ENCODE assay signal across 8 cellular contexts in the genomic region with DNA sequence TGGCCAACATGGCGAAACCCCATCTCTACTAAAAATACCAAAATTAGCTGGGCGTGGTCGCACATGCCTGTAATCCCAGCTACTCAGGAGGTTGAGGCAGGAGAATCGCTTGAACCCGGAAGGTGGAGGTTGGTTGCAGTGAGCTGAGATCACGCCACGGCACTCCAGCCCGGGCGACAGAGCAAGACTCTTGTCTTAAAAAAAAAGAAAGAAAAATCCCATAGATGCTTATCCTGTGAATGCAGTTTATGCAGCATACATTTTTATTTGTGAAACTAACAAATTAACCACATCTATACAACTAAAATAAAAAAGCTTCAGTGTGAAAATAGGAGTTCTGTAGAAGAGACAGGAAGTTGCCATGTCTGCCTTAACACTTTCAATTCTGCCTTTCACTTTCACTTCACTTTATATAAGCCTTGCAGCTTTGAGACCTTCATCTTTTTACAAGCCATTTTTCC. TPM values are rescaled to one million over a fixed set of nuclear protein-coding genes. Genes with fewer than 3 reads are reported as not detected.
DNase-seq lines count a peak whose midpoint lies in the region; ATAC-seq and TF ChIP-seq lines count a peak whose summit lies in the region.

No MANE protein-coding gene starts in this region.

- DNase-seq in GM03348 (ENCODE audit: low spot score) (peak; percentile 19), KBM-7 (peak; percentile 22), kidney glomerular epithelial cell (lab: John Stamatoyannopoulos, UW) (peak; percentile 10), transverse colon (no peak), islet precursor cell (no peak), amygdala (lab: John Stamatoyannopoulos, UW) (no peak)
- peak; percentile 32 for DNase-seq in activated effector memory CD4-positive, alpha-beta T cell treated with Interleukin-2 at 50 U/mL for 16 hours

- no peaks in the 10 kb centered on the region for H3K36me3 ChIP-seq in transverse colon

- H3K27ac ChIP-seq in transverse colon = peak overlapping the region; percentile 60 to 66 (median 62)

- TF ChIP-seq POLR2A in transverse colon (IDR thresholded peaks at IDR 0.05) = no peak

- 50 to 59% methylated on average over 8 to 9 of the region's 9 CpGs for WGBS in transverse colon (ENCODE audit: low coverage in 1 of 2), 2 donors

- no peaks in the 10 kb centered on the region for H3K9me3 ChIP-seq in transverse colon

- TF ChIP-seq EP300 in transverse colon (IDR thresholded peaks at IDR 0.05; ENCODE audit: low read depth) = no peak

- in situ Hi-C loops in KBM-7 (cut with MboI; ENCODE audit: low pct_unique_long_range_greater_than_20kb, low sequenced_read_pairs) = no loop called here
- in situ Hi-C loops in transverse colon (cut with MboI; ENCODE audit: low pct_ligation_motif_present in 1 of 4, low pct_unique_long_range_greater_than_20kb in 1 of 4, low sequenced_read_pairs in 3 of 4) = loop anchor here in 1 of 4 donors (10.0 kb wide), 1 partner anchor 50 kb away; a partner anchor contains a TSS

- H3K4me3 ChIP-seq in transverse colon = peak overlapping the region in 3 of 4 donors; percentile 11 to 28 (median 19)

- ATAC-seq in GM21447 (IDR thresholded peaks at IDR 0.05; ENCODE audit: unreplicated experiment) = no peak

- intact Hi-C loops in transverse colon (cut with DNase I; ENCODE audit: low total_unique reads) = loop anchor here (10.0 kb wide), 1 partner anchor 60 kb away; no protein-coding TSS in a partner anchor

- no peaks in the 10 kb centered on the region for H3K27me3 ChIP-seq in transverse colon

- peaks cover 4 to 23% (median 14%) of the 10 kb centered on the region in 4 donors for H3K4me1 ChIP-seq in transverse colon

- TF ChIP-seq CTCF in transverse colon (IDR thresholded peaks at IDR 0.05) = no peak

RNA-seq across cellular contexts. Expression of a gene that starts 7.1 kb away (rescaled TPM):
- 1 to 10 TPM in 3 of 4 donors, not detected in 1; 1.2 to 2.4 (median 2.2) TPM for total RNA-seq in transverse colon

RNA-seq across cellular contexts. Expression of a gene that starts 18.5 kb away (rescaled TPM):
- under 1 TPM in 1 of 4 donors, not detected in 3; 0.32 TPM for total RNA-seq in transverse colon

RNA-seq across cellular contexts. Expression of a gene that starts 45.9 kb away (rescaled TPM):
- 100 to 1,000 TPM in 1 of 4 donors, 10 to 100 TPM in 3; 41.9 to 116 (median 67.5) TPM for total RNA-seq in transverse colon

Comparison
In these comparisons a context has a peak if more than half of its experiments do, and no peak if none do; other contexts are left out.
1. DNase-seq: peak in GM03348 (single experiment), KBM-7 (single experiment), activated effector memory CD4-positive, alpha-beta T cell treated with Interleukin-2 at 50 U/mL for 16 hours (single experiment) and kidney glomerular epithelial cell (single experiment); none in transverse colon (single experiment), islet precursor cell (single experiment) and amygdala (0 of 56).